ENCODE assay signal across 27 cellular contexts in the genomic region with DNA sequence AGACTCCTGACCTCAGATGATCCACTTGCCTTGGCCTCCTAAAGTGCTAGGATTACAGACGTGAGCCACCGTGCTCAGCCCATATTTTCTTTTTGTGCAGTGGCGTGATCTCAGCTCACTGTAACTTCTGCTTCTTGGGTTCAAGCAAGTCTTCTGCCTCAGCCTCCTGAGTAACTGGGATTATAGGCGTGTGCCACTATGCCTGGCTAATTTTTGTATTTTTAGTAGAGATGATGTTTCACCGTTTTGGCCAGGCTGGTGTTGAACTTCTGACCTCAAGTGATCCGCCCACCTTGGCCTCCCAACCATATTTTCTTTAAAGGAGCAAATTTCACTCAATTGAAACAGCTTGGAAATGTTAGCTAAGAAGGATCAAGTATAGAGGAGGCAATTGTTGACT. TPM values are rescaled to one million over a fixed set of nuclear protein-coding genes. Genes with fewer than 3 reads are reported as not detected.
"Had no signal": no experiment of that assay in that cellular context is flagged by ENCODE, and none has a peak within 500 bp of the region (broad histone marks: within the 10 kb centered on the region; RNA-seq: fewer than 3 reads in every experiment).

No MANE protein-coding gene starts in this region.

- DNase-seq: activated B cell treated with CpG ODN at 0.5 μM for 24 hours; activated CD4-positive, alpha-beta memory T cell treated with anti-CD3 and anti-CD28 coated beads for 36 hours; activated CD4-positive, alpha-beta T cell treated with anti-CD3 and anti-CD28 coated beads for 36 hours; activated effector memory CD4-positive, alpha-beta T cell treated with Interleukin-2 at 50 U/mL for 16 hours; activated naive CD4-positive, alpha-beta T cell treated with anti-CD3 and anti-CD28 coated beads, Interleukin-2, amount 10 ng/mL, durations not matched to agents 7 days and 5 days; activated T-cell treated with anti-CD3 and anti-CD28 coated beads, Interleukin-2, amount 50 U/mL, for 72 hours; caudate nucleus; dermis blood vessel endothelial cell; effector CD8-positive, alpha-beta T cell; erythroblast; head of caudate nucleus; hypothalamus; left cardiac atrium; nucleus accumbens; posterior cingulate gyrus; sigmoid colon; stimulated activated CD4-positive, alpha-beta T cell treated with anti-CD3 and anti-CD28 coated beads, Interleukin-4, amount 100 ng/mL, for 4 hours; stimulated activated naive CD8-positive, alpha-beta T cell treated with anti-CD3 and anti-CD28 coated beads, Interleukin-15, Interleukin-2, amounts not matched to agents 100 U/mL and 50 U/mL, for 24 hours; T1000; thyroid gland; upper lobe of right lung had no signal

- H3K27me3 ChIP-seq: gastroesophageal sphincter, sigmoid colon, thyroid gland, upper lobe of right lung had no signal

- H3K27ac ChIP-seq: gastroesophageal sphincter, sigmoid colon, thyroid gland, upper lobe of right lung had no signal

- ATAC-seq: activated CD4-positive, alpha-beta T cell treated with anti-CD3 and anti-CD28 coated beads for 36 hours; activated T-cell treated with anti-CD3 and anti-CD28 coated beads, Interleukin-2, amount 50 U/mL, for 72 hours; gastroesophageal sphincter; left cardiac atrium; stimulated activated naive CD8-positive, alpha-beta T cell treated with anti-CD3 and anti-CD28 coated beads, Interleukin-15, Interleukin-2, amounts not matched to agents 100 U/mL and 50 U/mL, for 24 hours; upper lobe of right lung had no signal

- FAIRE-seq: islet of Langerhans had no signal

- H3K9me3 ChIP-seq: gastroesophageal sphincter, sigmoid colon, thyroid gland, upper lobe of right lung had no signal

- H3K4me3 ChIP-seq: gastroesophageal sphincter, sigmoid colon, thyroid gland, upper lobe of right lung had no signal

RNA-seq across cellular contexts. Expression of a gene that starts 20.5 kb away (rescaled TPM):
- total RNA-seq: activated B cell treated with CpG ODN at 0.5 μM for 24 hours, dermis blood vessel endothelial cell, left cardiac atrium, lower leg skin, mononuclear cell, sigmoid colon, subcutaneous adipose tissue, upper lobe of right lung had no signal
- polyA plus RNA-seq: neural cell, sigmoid colon had no signal

RNA-seq across cellular contexts. Expression of a gene that starts 35.7 kb away (rescaled TPM):
- total RNA-seq: activated B cell treated with CpG ODN at 0.5 μM for 24 hours, dermis blood vessel endothelial cell, mononuclear cell, thyroid gland had no signal
- polyA plus RNA-seq: neural cell had no signal
